In genomic region chr22:36856121-36856791, GRCh38 we compare ENCODE assay signal across 8 cellular contexts. TPM values are rescaled to one million over a fixed set of nuclear protein-coding genes. Genes with fewer than 3 reads are reported as not detected.
DNase-seq lines count a peak whose midpoint lies in the region; ATAC-seq, FAIRE-seq and TF ChIP-seq lines count a peak whose summit lies in the region.

No MANE protein-coding gene starts in this region.

- CTCF ChIA-PET in HepG2 (lab: Yijun Ruan, JAX; ENCODE audit: low intra/inter-chr PET ratio, low total read pairs): interaction anchor here (1.1 to 3.6 kb wide), 5 partner anchors 10 to 310 kb away, joined by 3 to 67 read pairs (median 11); no protein-coding TSS in a partner anchor

- peak overlapping the region; percentile 50 for H3K27ac Mint-ChIP-seq in chondrocyte (ENCODE audit: unreplicated experiment)

- no peak overlapping the region for H3K27ac ChIP-seq in HepG2 (ENCODE audit: extremely low read length, insufficient read depth, low read length)

- TF ChIP-seq EP300 in HepG2 (IDR thresholded peaks at IDR 0.05; ENCODE audit: low read depth in 2 of 2, low read length in 2 of 2): no peak
- no peak for TF ChIP-seq EP300 in HepG2 (CRISPR knock-in tag; IDR thresholded peaks at IDR 0.05; ENCODE audit: borderline replicate concordance)

- WGBS in HepG2 (ENCODE audit: low lambda C conversion rate): 11% methylated on average over 28 of the region's 30 CpGs

- BruUV-seq in HepG2 (replicated peaks; lab: Mats Ljungman, UMichigan): no TSS peak

- in situ Hi-C loops in HepG2 (cut with HindIII; ENCODE audit: extremely low pct_ligation_motif_present, low pct_unique_long_range_greater_than_20kb): loop anchor here (5.0 to 10.0 kb wide), 3 partner anchors 74 to 309 kb away; no protein-coding TSS in a partner anchor

- H3K9me3 ChIP-seq in HepG2 (ENCODE audit: low read length): no peaks in the 10 kb centered on the region

- H4K20me1 ChIP-seq in HepG2 (ENCODE audit: insufficient read depth, low read length): no peaks in the 10 kb centered on the region

- no peaks in the 10 kb centered on the region for H3K36me3 Mint-ChIP-seq in chondrocyte (ENCODE audit: low read depth)

- no peaks in the 10 kb centered on the region for H3K36me3 ChIP-seq in HepG2 (replicated peaks in 1 of 2; ENCODE audit: control insufficient read depth in 1 of 2, insufficient read depth in 2 of 2, low read length in 2 of 2)

- TF ChIP-seq CTCF in D721Med (IDR thresholded peaks at IDR 0.05; ENCODE audit: insufficient read depth, missing control alignments) (peak; percentile 100), chondrocyte (IDR thresholded peaks at IDR 0.05) (peak; percentile 100), HepG2 (CRISPR knock-in tag; IDR thresholded peaks at IDR 0.05) (peak; percentile 98)

- no peaks in the 10 kb centered on the region for H3K79me2 ChIP-seq in HepG2 (ENCODE audit: insufficient read depth, low read length)

- no peak for FAIRE-seq in D721Med (lab: Jason Lieb, UNC)
- FAIRE-seq in HepG2 (lab: Jason Lieb, UNC): peak; percentile 59

- H3K4me1 Mint-ChIP-seq in chondrocyte (ENCODE audit: low read depth): peaks cover 5% of the 10 kb centered on the region

- no peak overlapping the region for H3K4me3 ChIP-seq in HepG2 (replicated peaks in 1 of 3; ENCODE audit: insufficient read depth in 1 of 3, low read depth in 2 of 3, low read length in 3 of 3)

- H3K9ac ChIP-seq in HepG2 (ENCODE audit: insufficient read depth, low read depth, low read length): no peak overlapping the region

- peaks cover 1 to 25% of the 10 kb centered on the region in 2 experiments; a peak in 3 of 5 replicates for H3K27me3 ChIP-seq in HepG2 (ENCODE audit: control insufficient read depth in 1 of 2, insufficient read depth in 2 of 2, low read length in 2 of 2)

- peak; percentile 91 for TF ChIP-seq RAD21 in HepG2 (CRISPR knock-in tag; IDR thresholded peaks at IDR 0.05)

- H2AFZ ChIP-seq in HepG2 (ENCODE audit: low read length): no peak overlapping the region

- no peaks in the 10 kb centered on the region for H3K9me3 Mint-ChIP-seq in chondrocyte (ENCODE audit: low read depth)

- no peaks in the 10 kb centered on the region for H3K4me1 ChIP-seq in HepG2 (ENCODE audit: insufficient read depth, low read length)

- intact Hi-C loops in HepG2 (cut with micrococcal nuclease; ENCODE audit: unreplicated experiment): loop anchor here (1.0 to 2.0 kb wide), 3 partner anchors 74 to 310 kb away; no protein-coding TSS in a partner anchor

- no peak for TF ChIP-seq POLR2A in HepG2 (IDR thresholded peaks at IDR 0.05; ENCODE audit: insufficient read depth in 1 of 2, low read depth in 2 of 2, low read length in 2 of 2)

- DNase-seq in D721Med (ENCODE audit: insufficient read length, low spot score) (peak; percentile 45), NCI-H526 (lab: John Stamatoyannopoulos, UW) (peak; percentile 52 to 82), chondrocyte (ENCODE audit: low spot score) (no peak), HepG2 (ENCODE audit: low spot score) (peak; percentile 66), cortex of kidney (lab: John Stamatoyannopoulos, UW) (no peak)
- peak; percentile 96 for DNase-seq in activated CD4-positive, alpha-beta T cell treated with anti-CD3 and anti-CD28 coated beads for 48 hours
- DNase-seq in stimulated activated CD4-positive, alpha-beta T cell treated with anti-CD3 and anti-CD28 coated beads, Interleukin-4, amount 100 ng/mL, for 48 hours (ENCODE audit: low read depth in 2 of 2): peak; percentile 90 to 99

- H3K27me3 Mint-ChIP-seq in chondrocyte (ENCODE audit: low read depth): peaks cover 21% of the 10 kb centered on the region

- peak overlapping the region; percentile 23 for H3K4me3 Mint-ChIP-seq in chondrocyte (ENCODE audit: unreplicated experiment)

- H3K4me2 ChIP-seq in HepG2 (ENCODE audit: low read depth, low read length): no peak overlapping the region

- POLR2A ChIA-PET in HepG2 (lab: Yijun Ruan, JAX): no interaction called here

- ATAC-seq in HG03196 (IDR thresholded peaks at IDR 0.05; ENCODE audit: unreplicated experiment) (peak; percentile 31), HepG2 (peak; percentile 92)

TF ChIP-seq in HepG2, 621 proteins besides CTCF, POLR2A, EP300 and RAD21 (continues in another document):
- TF ChIP-seq PLRG1 (conservative IDR thresholded peaks at IDR 0.05): no peak

RNA-seq across cellular contexts. Expression of gene NCF4, which starts 4.5 kb away (rescaled TPM):
- total RNA-seq in chondrocyte (not detected in 3 replicates), HepG2 (2016; rRNA removed; fragmentation: Illumina TruSeq; extraction: Trizol) (not detected in 2 replicates)
- total RNA-seq in HepG2 (2016; cell fraction: cytosol; rRNA removed; fragmentation: Illumina TruSeq; extraction: Trizol; ENCODE audit: low read depth): not detected in 2 replicates
- total RNA-seq in HepG2 (2016; cell fraction: insoluble cytoplasmic fraction; rRNA removed; fragmentation: Illumina TruSeq; extraction: Trizol): not detected in 2 replicates
- not detected in 2 replicates for total RNA-seq in HepG2 (2016; cell fraction: membrane; rRNA removed; fragmentation: Illumina TruSeq; extraction: Trizol)
- not detected in 2 replicates for total RNA-seq in HepG2 (2016; cell fraction: nucleus; rRNA removed; fragmentation: Illumina TruSeq; extraction: Trizol)
- polyA plus RNA-seq in HepG2 (2011; rRNA removed): not detected in 2 replicates
- polyA plus RNA-seq in HepG2 (2011; cell fraction: cytosol; rRNA removed): 0.04 TPM in 2 replicates
- polyA plus RNA-seq in HepG2 (2011; cell fraction: nucleus; rRNA removed): 0.23 TPM in 1 of 2 replicates, not detected in the other
- not detected in 2 replicates for polyA plus RNA-seq in HepG2 (2012)
- polyA plus RNA-seq in HepG2 (2016; cell fraction: cytosol; fragmentation: Illumina TruSeq; extraction: Trizol; ENCODE audit: low read depth): not detected in 2 replicates
- not detected in 2 replicates for polyA plus RNA-seq in HepG2 (2016; cell fraction: insoluble cytoplasmic fraction; fragmentation: Illumina TruSeq; extraction: Trizol; ENCODE audit: low read depth)
- polyA plus RNA-seq in HepG2 (2016; cell fraction: membrane; fragmentation: Illumina TruSeq; extraction: Trizol; ENCODE audit: low read depth): not detected in 2 replicates
- not detected in 2 replicates for polyA plus RNA-seq in HepG2 (2016; cell fraction: nucleus; fragmentation: Illumina TruSeq; extraction: Trizol; ENCODE audit: insufficient read depth, low read depth)
- polyA minus RNA-seq in HepG2 (2011; rRNA and poly(A)+ RNA removed; ENCODE audit: low replicate concordance): 0.23 TPM in 1 of 2 replicates, not detected in the other
- not detected in 2 replicates for polyA minus RNA-seq in HepG2 (2011; cell fraction: cytosol; rRNA and poly(A)+ RNA removed)
- not detected in 2 replicates for polyA minus RNA-seq in HepG2 (2011; cell fraction: nucleus; rRNA and poly(A)+ RNA removed)

RNA-seq across cellular contexts. Expression of gene PVALB, which starts 39.4 kb away (rescaled TPM):
- not detected in 3 replicates for total RNA-seq in chondrocyte
- not detected in 2 replicates for total RNA-seq in HepG2 (2016; rRNA removed; fragmentation: Illumina TruSeq; extraction: Trizol)
- not detected in 2 replicates for total RNA-seq in HepG2 (2016; cell fraction: cytosol; rRNA removed; fragmentation: Illumina TruSeq; extraction: Trizol; ENCODE audit: low read depth)
- total RNA-seq in HepG2 (2016; cell fraction: insoluble cytoplasmic fraction; rRNA removed; fragmentation: Illumina TruSeq; extraction: Trizol): not detected in 2 replicates
- total RNA-seq in HepG2 (2016; cell fraction: membrane; rRNA removed; fragmentation: Illumina TruSeq; extraction: Trizol): not detected in 2 replicates
- total RNA-seq in HepG2 (2016; cell fraction: nucleus; rRNA removed; fragmentation: Illumina TruSeq; extraction: Trizol): not detected in 2 replicates
- not detected in 2 replicates for polyA plus RNA-seq in HepG2 (2011; rRNA removed)
- not detected in 2 replicates for polyA plus RNA-seq in HepG2 (2011; cell fraction: cytosol; rRNA removed)
- not detected in 2 replicates for polyA plus RNA-seq in HepG2 (2011; cell fraction: nucleus; rRNA removed)
- polyA plus RNA-seq in HepG2 (2012): not detected in 2 replicates
- polyA plus RNA-seq in HepG2 (2016; cell fraction: cytosol; fragmentation: Illumina TruSeq; extraction: Trizol; ENCODE audit: low read depth): not detected in 2 replicates
- not detected in 2 replicates for polyA plus RNA-seq in HepG2 (2016; cell fraction: insoluble cytoplasmic fraction; fragmentation: Illumina TruSeq; extraction: Trizol; ENCODE audit: low read depth)
- polyA plus RNA-seq in HepG2 (2016; cell fraction: membrane; fragmentation: Illumina TruSeq; extraction: Trizol; ENCODE audit: low read depth): not detected in 2 replicates
- not detected in 2 replicates for polyA plus RNA-seq in HepG2 (2016; cell fraction: nucleus; fragmentation: Illumina TruSeq; extraction: Trizol; ENCODE audit: insufficient read depth, low read depth)
- polyA minus RNA-seq in HepG2 (2011; rRNA and poly(A)+ RNA removed; ENCODE audit: low replicate concordance): not detected in 2 replicates
- not detected in 2 replicates for polyA minus RNA-seq in HepG2 (2011; cell fraction: cytosol; rRNA and poly(A)+ RNA removed)
- not detected in 2 replicates for polyA minus RNA-seq in HepG2 (2011; cell fraction: nucleus; rRNA and poly(A)+ RNA removed)

RNA-seq across cellular contexts. Expression of gene CSF2RB, which starts 57.2 kb away (rescaled TPM):
- 0.05 to 0.19 TPM (median 0.08 TPM) in 3 replicates for total RNA-seq in chondrocyte
- not detected in 2 replicates for total RNA-seq in HepG2 (2016; rRNA removed; fragmentation: Illumina TruSeq; extraction: Trizol)
- total RNA-seq in HepG2 (2016; cell fraction: cytosol; rRNA removed; fragmentation: Illumina TruSeq; extraction: Trizol; ENCODE audit: low read depth): not detected in 2 replicates
- total RNA-seq in HepG2 (2016; cell fraction: insoluble cytoplasmic fraction; rRNA removed; fragmentation: Illumina TruSeq; extraction: Trizol): not detected in 2 replicates
- total RNA-seq in HepG2 (2016; cell fraction: membrane; rRNA removed; fragmentation: Illumina TruSeq; extraction: Trizol): not detected in 2 replicates
- total RNA-seq in HepG2 (2016; cell fraction: nucleus; rRNA removed; fragmentation: Illumina TruSeq; extraction: Trizol): not detected in 2 replicates
- not detected in 2 replicates for polyA plus RNA-seq in HepG2 (2011; rRNA removed)
- not detected in 2 replicates for polyA plus RNA-seq in HepG2 (2011; cell fraction: cytosol; rRNA removed)
- polyA plus RNA-seq in HepG2 (2011; cell fraction: nucleus; rRNA removed): not detected in 2 replicates
- polyA plus RNA-seq in HepG2 (2012): not detected in 2 replicates
- polyA plus RNA-seq in HepG2 (2016; cell fraction: cytosol; fragmentation: Illumina TruSeq; extraction: Trizol; ENCODE audit: low read depth): not detected in 2 replicates
- not detected in 2 replicates for polyA plus RNA-seq in HepG2 (2016; cell fraction: insoluble cytoplasmic fraction; fragmentation: Illumina TruSeq; extraction: Trizol; ENCODE audit: low read depth)
- polyA plus RNA-seq in HepG2 (2016; cell fraction: membrane; fragmentation: Illumina TruSeq; extraction: Trizol; ENCODE audit: low read depth): not detected in 2 replicates
- polyA plus RNA-seq in HepG2 (2016; cell fraction: nucleus; fragmentation: Illumina TruSeq; extraction: Trizol; ENCODE audit: insufficient read depth, low read depth): not detected in 2 replicates
- polyA minus RNA-seq in HepG2 (2011; rRNA and poly(A)+ RNA removed; ENCODE audit: low replicate concordance): not detected in 2 replicates
- polyA minus RNA-seq in HepG2 (2011; cell fraction: cytosol; rRNA and poly(A)+ RNA removed): not detected in 2 replicates
- not detected in 2 replicates for polyA minus RNA-seq in HepG2 (2011; cell fraction: nucleus; rRNA and poly(A)+ RNA removed)

Comparison
In these comparisons a context has a peak if more than half of its experiments do, and no peak if none do; other contexts are left out.
1. DNase-seq: peak in D721Med (single experiment), NCI-H526 (2 of 2), activated CD4-positive, alpha-beta T cell treated with anti-CD3 and anti-CD28 coated beads for 48 hours (single experiment), HepG2 (single experiment) and stimulated activated CD4-positive, alpha-beta T cell treated with anti-CD3 and anti-CD28 coated beads, Interleukin-4, amount 100 ng/mL, for 48 hours (2 of 2); none in chondrocyte (single experiment) and cortex of kidney (single experiment).
2. Peak in every context shown above with its lines, with median percentiles within 50 percentile points of each other: CTCF ChIP-seq.